Comparison of ENCODE assay signal across 11 cellular contexts in the genomic region with DNA sequence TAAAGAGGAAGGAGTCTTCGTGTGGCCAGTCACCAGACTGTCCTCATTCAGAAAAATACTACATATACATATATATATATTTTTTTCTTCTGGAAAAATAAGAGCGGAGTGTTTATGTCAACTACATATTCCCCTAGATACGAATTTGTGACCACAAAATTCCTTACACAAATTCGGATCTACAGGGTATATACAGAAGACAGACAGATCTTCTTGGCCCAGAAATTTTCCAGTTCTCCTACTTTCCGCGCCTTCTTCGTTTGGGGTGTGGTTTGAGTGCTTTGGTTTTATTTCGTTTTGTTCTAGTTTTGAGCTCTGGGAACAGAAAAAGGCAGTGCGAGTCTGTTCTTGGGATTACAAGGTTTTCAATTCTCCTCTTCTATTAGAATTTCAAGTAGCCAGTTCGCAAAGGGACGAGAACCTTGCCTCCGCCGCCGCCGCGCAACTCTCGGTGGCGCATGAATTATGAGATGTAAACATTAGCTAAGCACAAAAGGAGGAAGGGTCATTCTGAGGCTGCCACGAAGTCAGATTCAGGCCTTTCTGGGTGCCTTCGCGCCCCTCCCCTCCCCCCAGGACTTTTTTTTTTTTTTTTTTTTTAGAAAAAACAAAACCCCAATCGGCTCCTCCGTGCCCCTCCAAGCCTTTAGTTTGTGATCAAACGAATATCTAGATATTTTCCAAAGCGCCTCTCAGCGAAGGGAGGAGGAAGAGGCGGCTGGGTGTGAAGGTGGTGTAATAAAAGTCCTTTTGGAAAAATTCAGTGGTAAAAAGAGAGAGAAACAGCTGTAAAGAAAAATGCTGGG. TPM values are rescaled to one million over a fixed set of nuclear protein-coding genes. Genes with fewer than 3 reads are reported as not detected.
DNase-seq lines count a peak whose midpoint lies in the region; ATAC-seq, FAIRE-seq and TF ChIP-seq lines count a peak whose summit lies in the region.
"Had no signal": no experiment of that assay in that cellular context is flagged by ENCODE, and none has a peak within 500 bp of the region (broad histone marks: within the 10 kb centered on the region; RNA-seq: fewer than 3 reads in every experiment).

No MANE protein-coding gene starts in this region.

- peaks cover 12% of the 10 kb centered on the region for H3K79me2 ChIP-seq in DOHH2 (ENCODE audit: control insufficient read depth, low read length)
- H3K79me2 ChIP-seq in H1 (ENCODE audit: control insufficient read depth in 1 of 2, insufficient read depth in 2 of 2, low read length in 2 of 2) = no peaks in the 10 kb centered on the region
- no peaks in the 10 kb centered on the region for H3K79me2 ChIP-seq in neural cell (replicated peaks; ENCODE audit: insufficient read depth, low read length)

- TF ChIP-seq CTCF in DOHH2 (IDR thresholded peaks at IDR 0.05; ENCODE audit: low read depth, low read length, poor library complexity, severe bottlenecking) (no peak), H1 (IDR thresholded peaks at IDR 0.05; ENCODE audit: control extremely low read depth in 1 of 3, insufficient read depth in 1 of 3, low read depth in 1 of 3, low read length in 3 of 3) (no peak), neural cell (IDR thresholded peaks at IDR 0.05; ENCODE audit: poor library complexity, severe bottlenecking) (no peak), adrenal gland (IDR thresholded peaks at IDR 0.05) (no peak)

- H3K36me3 ChIP-seq in DOHH2 (ENCODE audit: control insufficient read depth, low read length) (peaks cover 4% of the 10 kb centered on the region; the same call in 1 of the 2 replicates), H1 (ENCODE audit: control insufficient read depth in 2 of 4, insufficient read depth in 4 of 4, low read length in 3 of 4) (peaks cover 0 to 12% (median 0%) of the 10 kb centered on the region in 4 experiments; a peak in 1 of 8 replicates), neural cell (ENCODE audit: insufficient read depth, low read length) (no peaks in the 10 kb centered on the region), adrenal gland (replicated peaks in 1 of 2) (no peaks in the 10 kb centered on the region)

- POLR2A ChIA-PET in H1 (lab: Charles Lee; ENCODE audit: partially characterized antibody) = no interaction called here

- H2BK12ac ChIP-seq in H1 (ENCODE audit: low read depth, low read length) = no peak overlapping the region

- intact Hi-C loops in adrenal gland (cut with DNase I) = loop anchor here (5.0 kb wide), 1 partner anchor 38 kb away; no protein-coding TSS in a partner anchor

- WGBS in H1 (ENCODE audit: extremely low coverage in 1 of 2, insufficient coverage in 1 of 2, insufficient read length in 1 of 2, insufficient replicate concordance in 2 of 2, low coverage in 1 of 2, low lambda C conversion rate in 2 of 2, missing lambda C conversion rate in 1 of 2), 2 experiments = 10% methylated on average over 22 of the region's 27 CpGs; no CpG with 5 or more reads in 1 of the 2 experiments
- 57 to 70% (median 61%) methylated on average over 27 of the region's 27 CpGs for WGBS in adrenal gland, 4 donors

- H2AK5ac ChIP-seq in H1 (ENCODE audit: low read depth, low read length) = no peak overlapping the region

- peak overlapping the region; percentile 12; the same call in 1 of the 2 replicates for H3K4me2 ChIP-seq in DOHH2 (ENCODE audit: low read length)
- H3K4me2 ChIP-seq in H1 (ENCODE audit: insufficient read depth in 1 of 2, low read depth in 2 of 2, low read length in 2 of 2) = no peak overlapping the region; a peak in 1 of 4 replicates
- H3K4me2 ChIP-seq in neural cell (ENCODE audit: low read length) = no peak overlapping the region

- H3K27me3 ChIP-seq in DOHH2 (ENCODE audit: control insufficient read depth, low read length) = peaks cover 56% of the 10 kb centered on the region
- peaks cover 99 to 100% (median 100%) of the 10 kb centered on the region in 4 experiments for H3K27me3 ChIP-seq in H1 (replicated peaks in 1 of 4; ENCODE audit: control insufficient read depth in 3 of 4, extremely low read depth in 1 of 4, insufficient read depth in 3 of 4, low read length in 3 of 4)
- peaks cover 98% of the 10 kb centered on the region for H3K27me3 ChIP-seq in neural cell (ENCODE audit: insufficient read depth, low read depth, low read length)
- H3K27me3 ChIP-seq in adrenal gland = no peaks in the 10 kb centered on the region

- H2BK120ac ChIP-seq in H1 (replicated peaks; ENCODE audit: low read depth, low read length) = no peak overlapping the region

- no peak overlapping the region for H3K27ac ChIP-seq in DOHH2 (ENCODE audit: low read depth, low read length)
- H3K27ac ChIP-seq in H1 (ENCODE audit: low read depth, low read length) = no peak overlapping the region
- H3K27ac ChIP-seq in neural cell (ENCODE audit: low read length) = no peak overlapping the region
- H3K27ac ChIP-seq in adrenal gland = peak overlapping the region in 2 of 5 donors; percentile 84 to 86
- H3K27ac ChIP-seq: VCaP had no signal

- H3K4ac ChIP-seq in H1 (replicated peaks; ENCODE audit: insufficient read length, low read depth, low read length) = no peak overlapping the region

- H3K9me2 ChIP-seq in DOHH2 (replicated peaks; ENCODE audit: control insufficient read depth, low read length) = no peaks in the 10 kb centered on the region
- H3K9me2 ChIP-seq in neural cell (ENCODE audit: insufficient read depth, low read length) = no peaks in the 10 kb centered on the region

- no peak overlapping the region for H4K8ac ChIP-seq in H1 (ENCODE audit: extremely low read depth, insufficient read depth, low read length)

- TF ChIP-seq RAD21 in H1 (IDR thresholded peaks at IDR 0.05 in 1 of 2, conservative IDR thresholded peaks at IDR 0.05 in 1 of 2; ENCODE audit: low read depth in 2 of 2, low read length in 2 of 2) (no peak), neural cell (conservative IDR thresholded peaks at IDR 0.05) (no peak)

- H3K79me1 ChIP-seq in H1 (ENCODE audit: low read depth, low read length) = no peaks in the 10 kb centered on the region

- H3K4me1 ChIP-seq in DOHH2 (ENCODE audit: control insufficient read depth, low read length) (peaks cover 29% of the 10 kb centered on the region), H1 (replicated peaks in 1 of 4; ENCODE audit: control insufficient read depth in 3 of 4, insufficient read depth in 4 of 4, low read length in 3 of 4) (peaks cover 0 to 13% (median 3%) of the 10 kb centered on the region in 4 experiments; a peak in 5 of 7 replicates), adrenal gland (replicated peaks in 1 of 2) (peaks cover 3 to 36% of the 10 kb centered on the region in 2 donors)

- no peak for TF ChIP-seq EP300 in H1 (IDR thresholded peaks at IDR 0.05; ENCODE audit: borderline replicate concordance in 1 of 2, low read depth in 2 of 2, low read length in 2 of 2)
- no peak for TF ChIP-seq EP300 in neural cell (conservative IDR thresholded peaks at IDR 0.05; ENCODE audit: poor library complexity, severe bottlenecking)

- no peak overlapping the region for H2BK20ac ChIP-seq in H1 (ENCODE audit: low read length)

- no peak overlapping the region for H3K56ac ChIP-seq in H1 (replicated peaks; ENCODE audit: insufficient read length, low read depth, low read length)

- H3F3A ChIP-seq in DOHH2 (ENCODE audit: control insufficient read depth, insufficient read depth) (peaks cover 9% of the 10 kb centered on the region; the same call in 1 of the 2 replicates), neural cell (ENCODE audit: insufficient read depth, low read length, poor library complexity, severe bottlenecking) (no peaks in the 10 kb centered on the region)

- H4K5ac ChIP-seq in H1 (ENCODE audit: insufficient read length, low read depth, low read length) = no peak overlapping the region

- ATAC-seq in GM21717 (IDR thresholded peaks at IDR 0.05; ENCODE audit: unreplicated experiment) (no peak), GM18861 (IDR thresholded peaks at IDR 0.05; ENCODE audit: unreplicated experiment) (no peak)

- H3K18ac ChIP-seq in H1 (ENCODE audit: extremely low read depth, low read length) = no peak overlapping the region

- DNase-seq in NCI-H2227 treated with DMSO at 0.1 percent for 48 hours (lab: John Stamatoyannopoulos, UW) (peak; percentile 79), H1 (ENCODE audit: low read depth in 1 of 2, low spot score in 2 of 2) (no peak), adrenal gland (no peak), kidney glomerular epithelial cell (lab: John Stamatoyannopoulos, UW) (no peak)
- DNase-seq: mesendoderm, NCI-H524 treated with DMSO at 0.1 percent for 48 hours had no signal

- TF ChIP-seq POLR2A in H1 (IDR thresholded peaks at IDR 0.05; ENCODE audit: control extremely low read depth in 1 of 2, low read depth in 2 of 2, low read length in 2 of 2) = no peak
- TF ChIP-seq POLR2A in adrenal gland (IDR thresholded peaks at IDR 0.05) = no peak

- H2AFZ ChIP-seq in H1 (ENCODE audit: low read length) = no peak overlapping the region
- H2AFZ ChIP-seq in neural cell (ENCODE audit: low read depth, low read length) = no peak overlapping the region

- no peak overlapping the region for H3K14ac ChIP-seq in H1 (ENCODE audit: insufficient read length)

- H2BK15ac ChIP-seq in H1 (ENCODE audit: low read length) = no peak overlapping the region

- H3K9me3 ChIP-seq in DOHH2 (ENCODE audit: control insufficient read depth, insufficient read depth, low read length) (no peaks in the 10 kb centered on the region), H1 (ENCODE audit: insufficient read depth in 2 of 2, low read depth in 1 of 2, low read length in 1 of 2) (no peaks in the 10 kb centered on the region), neural cell (ENCODE audit: low read length) (no peaks in the 10 kb centered on the region), adrenal gland (replicated peaks in 1 of 3) (no peaks in the 10 kb centered on the region)

- H3K4me3 ChIP-seq in DOHH2 (ENCODE audit: low read length) = no peak overlapping the region
- H3K4me3 ChIP-seq in H1 (ENCODE audit: extremely low read depth in 1 of 4, insufficient read depth in 2 of 4, low read depth in 3 of 4, low read length in 4 of 4) = no peak overlapping the region
- no peak overlapping the region for H3K4me3 ChIP-seq in neural cell (ENCODE audit: low read length)
- H3K4me3 ChIP-seq in adrenal gland = no peak overlapping the region

- FAIRE-seq in H1 (lab: Jason Lieb, UNC) = no peak

- H4K20me1 ChIP-seq in DOHH2 (ENCODE audit: control insufficient read depth, insufficient read depth, low read depth, low read length) (0 out of 2 replicates have a peak, but pooled peaks cover 3% of the 10 kb centered on the region), H1 (replicated peaks in 1 of 2; ENCODE audit: control insufficient read depth in 1 of 2, insufficient read depth in 2 of 2, low read length in 2 of 2) (peaks cover 22 to 40% of the 10 kb centered on the region in 2 experiments), neural cell (ENCODE audit: insufficient read depth) (no peaks in the 10 kb centered on the region)

- H2BK5ac ChIP-seq in H1 (ENCODE audit: low read depth, low read length) = no peak overlapping the region

- H3K23me2 ChIP-seq in H1 (ENCODE audit: low read depth, low read length) = no peaks in the 10 kb centered on the region

- no peak overlapping the region for H4K91ac ChIP-seq in H1 (replicated peaks; ENCODE audit: insufficient read length, low read length)

- no peak overlapping the region for H3K23ac ChIP-seq in H1 (ENCODE audit: insufficient read length)

- CTCF ChIA-PET in H1 (lab: Charles Lee; ENCODE audit: partially characterized antibody) = interaction anchor here (1.0 to 1.1 kb wide), 2 partner anchors 9 to 16 kb away, joined by 3 to 4 read pairs; no protein-coding TSS in a partner anchor

- H3K9ac ChIP-seq in H1 (replicated peaks in 1 of 4; ENCODE audit: extremely low read depth in 1 of 4, low read depth in 3 of 4, low read length in 3 of 4) (no peak overlapping the region), neural cell (ENCODE audit: low read length) (no peak overlapping the region)

RNA-seq across cellular contexts. Expression of a gene that starts 1.8 kb away (rescaled TPM):
- total RNA-seq in H1 (2021; fragmentation: NEBNext Ultra II Directional; extraction: Animal tissue kit (Norgen Biotek cat#: 25700)) = not detected in 2 replicates
- polyA plus RNA-seq in H1 (2011; rRNA removed) (not detected in 2 replicates), neural cell (not detected in 2 replicates), adrenal gland (1 to 10 TPM; 3.1 to 4.7 (median 4.5) TPM)
- not detected for polyA plus RNA-seq in H1 (2011; cell fraction: cytosol; rRNA removed)
- not detected for polyA plus RNA-seq in H1 (2011; cell fraction: nucleus; rRNA removed)
- not detected in 4 replicates for polyA plus RNA-seq in H1 (2012, experiment 1 of 2)
- polyA plus RNA-seq in H1 (2012, experiment 2 of 2) = not detected
- not detected for polyA plus RNA-seq in H1 (2013, experiment 1 of 2)
- not detected for polyA plus RNA-seq in H1 (2013, experiment 2 of 2)
- not detected in 2 replicates for polyA minus RNA-seq in H1 (2011; rRNA and poly(A)+ RNA removed)
- not detected for polyA minus RNA-seq in H1 (2011; cell fraction: cytosol; rRNA and poly(A)+ RNA removed)
- not detected for polyA minus RNA-seq in H1 (2011; cell fraction: nucleus; rRNA and poly(A)+ RNA removed)
- polyA minus RNA-seq in neural cell = not detected in 2 replicates
- total RNA-seq in adrenal gland = 1 to 10 TPM; 1.7 to 9.8 (median 3.3) TPM

RNA-seq across cellular contexts. Expression of a gene that starts 10.1 kb away (rescaled TPM):
- total RNA-seq in H1 (2021; fragmentation: NEBNext Ultra II Directional; extraction: Animal tissue kit (Norgen Biotek cat#: 25700)) = not detected in 2 replicates
- polyA plus RNA-seq in H1 (2011; rRNA removed) (not detected in 2 replicates), neural cell (not detected in 2 replicates), adrenal gland (10 to 100 TPM in 2 of 3 donors, 1 to 10 TPM in 1; 3.3 to 28.8 (median 11.4) TPM)
- polyA plus RNA-seq in H1 (2011; cell fraction: cytosol; rRNA removed) = not detected
- polyA plus RNA-seq in H1 (2011; cell fraction: nucleus; rRNA removed) = not detected
- 0.28 TPM in 1 of 4 replicates, not detected in the others for polyA plus RNA-seq in H1 (2012, experiment 1 of 2)
- not detected for polyA plus RNA-seq in H1 (2012, experiment 2 of 2)
- not detected for polyA plus RNA-seq in H1 (2013, experiment 1 of 2)
- polyA plus RNA-seq in H1 (2013, experiment 2 of 2) = not detected
- 0.19 TPM in 1 of 2 replicates, not detected in the other for polyA minus RNA-seq in H1 (2011; rRNA and poly(A)+ RNA removed)
- polyA minus RNA-seq in H1 (2011; cell fraction: cytosol; rRNA and poly(A)+ RNA removed) = not detected
- 1.00 TPM for polyA minus RNA-seq in H1 (2011; cell fraction: nucleus; rRNA and poly(A)+ RNA removed)
- not detected in 2 replicates for polyA minus RNA-seq in neural cell
- total RNA-seq in adrenal gland = 10 to 100 TPM in 4 of 8 donors, 1 to 10 TPM in 4; 2.3 to 18.8 (median 8.8) TPM

RNA-seq across cellular contexts. Expression of a gene that starts 13.6 kb away (rescaled TPM):
- total RNA-seq in H1 (2021; fragmentation: NEBNext Ultra II Directional; extraction: Animal tissue kit (Norgen Biotek cat#: 25700)) = not detected in 2 replicates
- polyA plus RNA-seq in H1 (2011; rRNA removed) = not detected in 2 replicates
- polyA plus RNA-seq in H1 (2011; cell fraction: cytosol; rRNA removed) = not detected
- polyA plus RNA-seq in H1 (2011; cell fraction: nucleus; rRNA removed) = not detected
- not detected in 4 replicates for polyA plus RNA-seq in H1 (2012, experiment 1 of 2)
- polyA plus RNA-seq in H1 (2012, experiment 2 of 2) = not detected
- not detected for polyA plus RNA-seq in H1 (2013, experiment 1 of 2)
- polyA plus RNA-seq in H1 (2013, experiment 2 of 2) = not detected
- 0.07 TPM in 1 of 2 replicates, not detected in the other for polyA minus RNA-seq in H1 (2011; rRNA and poly(A)+ RNA removed)
- polyA minus RNA-seq in H1 (2011; cell fraction: cytosol; rRNA and poly(A)+ RNA removed) = not detected
- polyA minus RNA-seq in H1 (2011; cell fraction: nucleus; rRNA and poly(A)+ RNA removed) = not detected
- polyA plus RNA-seq in neural cell = not detected in 2 replicates
- not detected in 2 replicates for polyA minus RNA-seq in neural cell
- 1 to 10 TPM in 6 of 8 donors, under 1 TPM in 2; 0.12 to 4.8 (median 2.7) TPM for total RNA-seq in adrenal gland
- polyA plus RNA-seq in adrenal gland = 10 to 100 TPM in 1 of 3 donors, 1 to 10 TPM in 2; 4.2 to 10.5 (median 5.6) TPM

RNA-seq across cellular contexts. Expression of a gene that starts 24.8 kb away (rescaled TPM):
- total RNA-seq in H1 (2021; fragmentation: NEBNext Ultra II Directional; extraction: Animal tissue kit (Norgen Biotek cat#: 25700)) = not detected in 2 replicates
- polyA plus RNA-seq in H1 (2011; rRNA removed) = not detected in 2 replicates
- not detected for polyA plus RNA-seq in H1 (2011; cell fraction: cytosol; rRNA removed)
- polyA plus RNA-seq in H1 (2011; cell fraction: nucleus; rRNA removed) = not detected
- 0.09 to 0.17 TPM in 2 of 4 replicates, not detected in the others for polyA plus RNA-seq in H1 (2012, experiment 1 of 2)
- polyA plus RNA-seq in H1 (2012, experiment 2 of 2) = not detected
- not detected for polyA plus RNA-seq in H1 (2013, experiment 1 of 2)
- polyA plus RNA-seq in H1 (2013, experiment 2 of 2) = not detected
- polyA minus RNA-seq in H1 (2011; rRNA and poly(A)+ RNA removed) = not detected in 2 replicates
- not detected for polyA minus RNA-seq in H1 (2011; cell fraction: cytosol; rRNA and poly(A)+ RNA removed)
- not detected for polyA minus RNA-seq in H1 (2011; cell fraction: nucleus; rRNA and poly(A)+ RNA removed)
- polyA plus RNA-seq in neural cell = not detected in 2 replicates
- polyA minus RNA-seq in neural cell = not detected in 2 replicates
- 10 to 100 TPM in 6 of 8 donors, 1 to 10 TPM in 2; 6.3 to 20.3 (median 12.4) TPM for total RNA-seq in adrenal gland
- polyA plus RNA-seq in adrenal gland = 10 to 100 TPM; 10.9 to 23.1 (median 11.9) TPM

RNA-seq across cellular contexts. Expression of a gene that starts 30.9 kb away (rescaled TPM):
- not detected in 2 replicates for total RNA-seq in H1 (2021; fragmentation: NEBNext Ultra II Directional; extraction: Animal tissue kit (Norgen Biotek cat#: 25700))
- polyA plus RNA-seq in H1 (2011; rRNA removed) (not detected in 2 replicates), neural cell (not detected in 2 replicates), adrenal gland (10 to 100 TPM; 20.3 to 27.0 (median 24.4) TPM)
- polyA plus RNA-seq in H1 (2011; cell fraction: cytosol; rRNA removed) = not detected
- not detected for polyA plus RNA-seq in H1 (2011; cell fraction: nucleus; rRNA removed)
- polyA plus RNA-seq in H1 (2012, experiment 1 of 2) = not detected in 4 replicates
- not detected for polyA plus RNA-seq in H1 (2012, experiment 2 of 2)
- not detected for polyA plus RNA-seq in H1 (2013, experiment 1 of 2)
- polyA plus RNA-seq in H1 (2013, experiment 2 of 2) = not detected
- not detected in 2 replicates for polyA minus RNA-seq in H1 (2011; rRNA and poly(A)+ RNA removed)
- not detected for polyA minus RNA-seq in H1 (2011; cell fraction: cytosol; rRNA and poly(A)+ RNA removed)
- polyA minus RNA-seq in H1 (2011; cell fraction: nucleus; rRNA and poly(A)+ RNA removed) = not detected
- polyA minus RNA-seq in neural cell = not detected in 2 replicates
- 10 to 100 TPM in 5 of 8 donors, 1 to 10 TPM in 3; 8.1 to 16.7 (median 11.7) TPM for total RNA-seq in adrenal gland
